In the genomic region with DNA sequence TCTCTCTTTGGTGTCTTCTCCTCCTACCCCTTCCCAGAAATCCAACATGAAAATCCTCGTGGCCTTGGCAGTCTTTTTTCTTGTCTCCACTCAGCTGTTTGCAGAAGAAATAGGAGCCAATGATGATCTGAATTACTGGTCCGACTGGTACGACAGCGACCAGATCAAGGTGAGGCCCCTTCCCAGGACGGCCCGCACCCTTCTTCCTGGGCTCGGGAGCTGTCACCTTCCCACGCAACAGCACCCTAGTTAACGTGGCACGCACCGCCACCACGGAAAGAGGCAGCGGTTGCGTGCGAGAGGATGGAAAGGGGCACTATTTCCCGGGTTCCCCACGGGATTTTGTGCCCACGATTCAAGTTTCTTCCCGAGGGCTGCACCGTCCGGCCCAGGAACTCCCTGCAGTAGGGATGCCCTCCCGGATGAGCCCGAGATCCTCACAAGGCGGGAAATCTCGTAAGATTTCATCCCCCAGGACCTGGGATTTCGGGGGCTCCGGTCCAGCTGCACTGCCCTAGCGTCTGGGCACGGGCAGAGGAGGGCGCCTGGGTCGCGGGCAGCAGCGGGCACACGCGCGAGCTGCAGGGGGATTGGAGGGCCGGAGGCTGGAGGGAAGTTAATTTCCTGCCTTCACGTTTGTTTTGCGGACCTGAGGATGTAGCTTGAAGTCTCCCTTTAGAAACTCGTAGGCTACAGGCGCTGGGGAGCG, we compare ENCODE assay signal across 13 cellular contexts. TPM values are rescaled to one million over a fixed set of nuclear protein-coding genes. Genes with fewer than 3 reads are reported as not detected.
A peak's percentile ranks its signal among the peaks of the same experiment; 100 is the strongest.
DNase-seq lines count a peak whose midpoint lies in the region; ATAC-seq and TF ChIP-seq lines count a peak whose summit lies in the region.
"Had no signal": no experiment of that assay in that cellular context is flagged by ENCODE, and none has a peak within 500 bp of the region (broad histone marks: within the 10 kb centered on the region; RNA-seq: fewer than 3 reads in every experiment).

No MANE protein-coding gene starts in this region.

- CTCF ChIA-PET in activated naive CD4-positive, alpha-beta T cell treated with anti-CD3 and anti-CD28 coated beads for 36 hours (lab: Charles Lee) = no interaction called here

- intact Hi-C loops in activated naive CD4-positive, alpha-beta T cell treated with anti-CD3 and anti-CD28 coated beads for 36 hours (cut with micrococcal nuclease) = no loop called here

- no peak for TF ChIP-seq CTCF in chondrocyte (IDR thresholded peaks at IDR 0.05)
- TF ChIP-seq CTCF in mesothelial cell of epicardium (IDR thresholded peaks at IDR 0.05; ENCODE audit: unreplicated experiment) = no peak
- no peak for TF ChIP-seq CTCF in HFFc6 (IDR thresholded peaks at IDR 0.05)

- no peak for ATAC-seq in HG03175 (IDR thresholded peaks at IDR 0.05; ENCODE audit: unreplicated experiment)
- ATAC-seq: HCT116 had no signal

- no peaks in the 10 kb centered on the region for H3K9me3 ChIP-seq in stomach smooth muscle (ENCODE audit: control insufficient read depth in 2 of 2, low read length in 2 of 2)

- H3K4me3 ChIP-seq in stomach smooth muscle (ENCODE audit: low read length in 2 of 2) = peak overlapping the region; percentile 54 to 64

- H3K9me3 Mint-ChIP-seq in activated naive CD4-positive, alpha-beta T cell treated with anti-CD3 and anti-CD28 coated beads for 36 hours = no peaks in the 10 kb centered on the region
- H3K9me3 Mint-ChIP-seq in chondrocyte (ENCODE audit: low read depth) (no peaks in the 10 kb centered on the region), mesothelial cell of epicardium (no peaks in the 10 kb centered on the region), HFFc6 (peaks cover 11% of the 10 kb centered on the region)

- H3K27me3 ChIP-seq in stomach smooth muscle (ENCODE audit: control insufficient read depth in 1 of 2, insufficient read depth in 2 of 2, low read length in 2 of 2) = peaks cover 19 to 44% of the 10 kb centered on the region in 2 donors

- no peak for DNase-seq in activated naive CD4-positive, alpha-beta T cell treated with anti-CD3 and anti-CD28 coated beads for 36 hours
- DNase-seq in activated naive CD4-positive, alpha-beta T cell treated with Interleukin-2 at 50 U/mL for 16 hours = no peak
- no peak for DNase-seq in chondrocyte (ENCODE audit: low spot score)
- DNase-seq in mesothelial cell of epicardium (ENCODE audit: low spot score in 2 of 2, unreplicated experiment in 2 of 2) = no peak
- DNase-seq in substantia nigra (lab: John Stamatoyannopoulos, UW) = no peak
- DNase-seq in HFFc6 = no peak
- DNase-seq: dermis blood vessel endothelial cell, NCI-H1105 treated with DMSO at 0.1 percent for 48 hours, T-helper 9 cell had no signal

- H3K27ac ChIP-seq in stomach smooth muscle (ENCODE audit: low read length) (no peak overlapping the region), substantia nigra (ENCODE audit: low read depth, low read length, poor library complexity, severe bottlenecking) (no peak overlapping the region)
- H3K27ac ChIP-seq: HL-60 had no signal

- peaks cover 60% of the 10 kb centered on the region for H3K27me3 Mint-ChIP-seq in activated naive CD4-positive, alpha-beta T cell treated with anti-CD3 and anti-CD28 coated beads for 36 hours (ENCODE audit: low read depth)
- peaks cover 68% of the 10 kb centered on the region for H3K27me3 Mint-ChIP-seq in chondrocyte (ENCODE audit: low read depth)
- peaks cover 91% of the 10 kb centered on the region for H3K27me3 Mint-ChIP-seq in mesothelial cell of epicardium (ENCODE audit: low read depth)
- H3K27me3 Mint-ChIP-seq in HFFc6 (ENCODE audit: insufficient read depth) = peaks cover 6% of the 10 kb centered on the region

- H3K4me3 Mint-ChIP-seq in activated naive CD4-positive, alpha-beta T cell treated with anti-CD3 and anti-CD28 coated beads for 36 hours = peak overlapping the region; percentile 2
- peak overlapping the region; percentile 55 for H3K4me3 Mint-ChIP-seq in chondrocyte (ENCODE audit: unreplicated experiment)
- H3K4me3 Mint-ChIP-seq in mesothelial cell of epicardium = peak overlapping the region; percentile 61
- H3K4me3 Mint-ChIP-seq in HFFc6 = no peak overlapping the region

- no peak overlapping the region for H3K27ac Mint-ChIP-seq in activated naive CD4-positive, alpha-beta T cell treated with anti-CD3 and anti-CD28 coated beads for 36 hours
- H3K27ac Mint-ChIP-seq in chondrocyte (ENCODE audit: unreplicated experiment) (no peak overlapping the region), mesothelial cell of epicardium (no peak overlapping the region), HFFc6 (no peak overlapping the region)

- H3K36me3 ChIP-seq in stomach smooth muscle (ENCODE audit: control insufficient read depth in 2 of 2, insufficient read depth in 2 of 2, low read length in 2 of 2) = no peaks in the 10 kb centered on the region

- H3K36me3 Mint-ChIP-seq in activated naive CD4-positive, alpha-beta T cell treated with anti-CD3 and anti-CD28 coated beads for 36 hours (ENCODE audit: low read depth) = no peaks in the 10 kb centered on the region
- H3K36me3 Mint-ChIP-seq in chondrocyte (ENCODE audit: low read depth) = peaks cover 4% of the 10 kb centered on the region
- no peaks in the 10 kb centered on the region for H3K36me3 Mint-ChIP-seq in mesothelial cell of epicardium
- no peaks in the 10 kb centered on the region for H3K36me3 Mint-ChIP-seq in HFFc6 (ENCODE audit: low read depth)

- no peak overlapping the region for H3K9ac ChIP-seq in stomach smooth muscle (ENCODE audit: low read length in 2 of 2)

- H3K4me1 ChIP-seq in stomach smooth muscle (ENCODE audit: control insufficient read depth, insufficient read depth, low read length) = peaks cover 8% of the 10 kb centered on the region

- H3K4me1 Mint-ChIP-seq in activated naive CD4-positive, alpha-beta T cell treated with anti-CD3 and anti-CD28 coated beads for 36 hours (ENCODE audit: low read depth) = peaks cover 22% of the 10 kb centered on the region
- H3K4me1 Mint-ChIP-seq in chondrocyte (ENCODE audit: low read depth) (peaks cover 24% of the 10 kb centered on the region), mesothelial cell of epicardium (peaks cover 24% of the 10 kb centered on the region), HFFc6 (ENCODE audit: low read depth) (no peaks in the 10 kb centered on the region)

RNA-seq across cellular contexts. Expression of a gene that starts 0.8 kb away (rescaled TPM):
- not detected for total RNA-seq in activated naive CD4-positive, alpha-beta T cell treated with anti-CD3 and anti-CD28 coated beads for 36 hours
- total RNA-seq in chondrocyte = not detected in 3 replicates
- 0.36 to 0.63 TPM in 2 of 3 replicates, not detected in the other for total RNA-seq in mesothelial cell of epicardium
- not detected for total RNA-seq in HFFc6 (2021; fragmentation: NEBNext Ultra II Directional; extraction: Animal tissue kit (Norgen Biotek cat#: 25700))
- total RNA-seq: dermis blood vessel endothelial cell had no signal
